19 cellular contexts compared by ENCODE assay signal in the genomic region with DNA sequence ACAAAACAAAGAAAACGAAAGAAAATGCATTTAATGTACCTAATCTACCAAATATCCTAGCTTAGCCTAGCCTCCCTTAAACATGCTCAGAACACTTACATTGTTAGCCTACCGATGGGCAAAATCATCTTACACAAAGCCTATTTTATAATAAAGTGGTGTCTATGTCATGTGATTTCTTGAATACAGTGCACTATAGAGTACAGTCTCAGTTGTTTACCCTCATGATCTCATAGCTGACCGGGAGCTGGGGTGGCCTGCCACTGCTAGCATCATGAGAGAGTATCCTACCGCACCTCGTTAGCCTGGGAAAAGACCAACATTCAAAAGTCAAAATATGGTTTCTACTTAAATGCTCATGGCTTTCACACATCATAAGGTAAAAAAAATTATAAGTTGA. TPM values are rescaled to one million over a fixed set of nuclear protein-coding genes. Genes with fewer than 3 reads are reported as not detected.
DNase-seq lines count a peak whose midpoint lies in the region; ATAC-seq, FAIRE-seq and TF ChIP-seq lines count a peak whose summit lies in the region.
"Had no signal": no experiment of that assay in that cellular context is flagged by ENCODE, and none has a peak within 500 bp of the region (broad histone marks: within the 10 kb centered on the region; RNA-seq: fewer than 3 reads in every experiment).

No MANE protein-coding gene starts in this region.

- no peak overlapping the region for H3K56ac ChIP-seq in H1 (replicated peaks; ENCODE audit: insufficient read length, low read depth, low read length)

- H4K91ac ChIP-seq in H1 (replicated peaks; ENCODE audit: insufficient read length, low read length), result peak overlapping the region; percentile 54

- no peak overlapping the region for H2BK15ac ChIP-seq in H1 (ENCODE audit: low read length)

- in situ Hi-C loops in GM13977 (cut with MboI; ENCODE audit: low pct_unique_long_range_greater_than_20kb, low sequenced_read_pairs, unreplicated experiment), result no loop called here

- no peak for FAIRE-seq in H1 (lab: Jason Lieb, UNC)
- FAIRE-seq: A204.1, GM12891, GM18507 had no signal

- no peak overlapping the region for H3K4me3 ChIP-seq in Karpas-422 (ENCODE audit: low read length)
- no peak overlapping the region for H3K4me3 ChIP-seq in H1 (ENCODE audit: extremely low read depth in 1 of 4, insufficient read depth in 2 of 4, low read depth in 3 of 4, low read length in 4 of 4)
- H3K4me3 ChIP-seq in colonic mucosa, result no peak overlapping the region
- H3K4me3 ChIP-seq: HAP-1 had no signal

- no peaks in the 10 kb centered on the region for H4K20me1 ChIP-seq in Karpas-422 (ENCODE audit: insufficient read depth, low read depth, low read length)
- H4K20me1 ChIP-seq in H1 (replicated peaks in 1 of 2; ENCODE audit: control insufficient read depth in 1 of 2, insufficient read depth in 2 of 2, low read length in 2 of 2), result no peaks in the 10 kb centered on the region

- no peak overlapping the region for H3K4me2 ChIP-seq in Karpas-422 (ENCODE audit: low read depth, low read length, poor library complexity, severe bottlenecking)
- H3K4me2 ChIP-seq in H1 (ENCODE audit: insufficient read depth in 1 of 2, low read depth in 2 of 2, low read length in 2 of 2), result no peak overlapping the region

- H3K27me3 Mint-ChIP-seq in naive B cell, result no peaks in the 10 kb centered on the region

- no peak for TF ChIP-seq RAD21 in H1 (IDR thresholded peaks at IDR 0.05 in 1 of 2, conservative IDR thresholded peaks at IDR 0.05 in 1 of 2; ENCODE audit: low read depth in 2 of 2, low read length in 2 of 2)

- no peak for TF ChIP-seq POLR2A in H1 (IDR thresholded peaks at IDR 0.05; ENCODE audit: control extremely low read depth in 1 of 2, low read depth in 2 of 2, low read length in 2 of 2)

- no peaks in the 10 kb centered on the region for H3K79me1 ChIP-seq in H1 (ENCODE audit: low read depth, low read length)

- H3K9ac ChIP-seq in Karpas-422 (ENCODE audit: low read length) (no peak overlapping the region), H1 (replicated peaks in 1 of 4; ENCODE audit: extremely low read depth in 1 of 4, low read depth in 3 of 4, low read length in 3 of 4) (no peak overlapping the region), colonic mucosa (ENCODE audit: low read depth in 2 of 2, low read length in 2 of 2) (no peak overlapping the region)

- H2BK120ac ChIP-seq in H1 (replicated peaks; ENCODE audit: low read depth, low read length), result no peak overlapping the region

- POLR2A ChIA-PET in H1 (lab: Charles Lee; ENCODE audit: partially characterized antibody), result interaction anchor here (1.6 kb wide), 1 partner anchor 18 kb away, joined by 5 read pairs; no protein-coding TSS in a partner anchor

- H3K9me3 ChIP-seq in Karpas-422 (ENCODE audit: low read length) (no peaks in the 10 kb centered on the region), H1 (ENCODE audit: insufficient read depth in 2 of 2, low read depth in 1 of 2, low read length in 1 of 2) (no peaks in the 10 kb centered on the region), colonic mucosa (no peaks in the 10 kb centered on the region)
- H3K9me3 ChIP-seq: HAP-1 had no signal

- no peak overlapping the region for H2BK20ac ChIP-seq in H1 (ENCODE audit: low read length)

- no peak overlapping the region for H4K5ac ChIP-seq in H1 (ENCODE audit: insufficient read length, low read depth, low read length)

- TF ChIP-seq EP300 in H1 (IDR thresholded peaks at IDR 0.05; ENCODE audit: borderline replicate concordance in 1 of 2, low read depth in 2 of 2, low read length in 2 of 2), result no peak

- no peaks in the 10 kb centered on the region for H3K9me3 Mint-ChIP-seq in naive B cell

- H3K36me3 ChIP-seq in Karpas-422 (ENCODE audit: insufficient read depth, low read length) (peaks cover 10% of the 10 kb centered on the region; the same call in 1 of the 2 replicates), H1 (ENCODE audit: control insufficient read depth in 2 of 4, insufficient read depth in 4 of 4, low read length in 3 of 4) (no peaks in the 10 kb centered on the region), colonic mucosa (no peaks in the 10 kb centered on the region)
- H3K36me3 ChIP-seq: HAP-1 had no signal

- peak overlapping the region; percentile 23 for H3K4ac ChIP-seq in H1 (replicated peaks; ENCODE audit: insufficient read length, low read depth, low read length)

- H4K8ac ChIP-seq in H1 (ENCODE audit: extremely low read depth, insufficient read depth, low read length), result no peak overlapping the region

- TF ChIP-seq CTCF in H1 (IDR thresholded peaks at IDR 0.05; ENCODE audit: control extremely low read depth in 1 of 3, insufficient read depth in 1 of 3, low read depth in 1 of 3, low read length in 3 of 3) (no peak), colonic mucosa (IDR thresholded peaks at IDR 0.05) (no peak), GM13977 (IDR thresholded peaks at IDR 0.05; ENCODE audit: extremely low read depth, insufficient read depth, missing control alignments) (no peak)

- ATAC-seq in naive B cell (ENCODE audit: low read depth in 2 of 2), result no peak
- ATAC-seq in GM21526 (IDR thresholded peaks at IDR 0.05; ENCODE audit: low FRiP score, unreplicated experiment), result no peak
- no peak for ATAC-seq in GM19397 (IDR thresholded peaks at IDR 0.05; ENCODE audit: unreplicated experiment)

- no peak overlapping the region for H3K23ac ChIP-seq in H1 (ENCODE audit: insufficient read length)

- CTCF ChIA-PET in H1 (lab: Charles Lee; ENCODE audit: partially characterized antibody), result interaction anchor here (1.1 kb wide), 1 partner anchor 59 kb away, joined by 5 read pairs; no protein-coding TSS in a partner anchor

- peaks cover 0 to 12% of the 10 kb centered on the region in 2 donors for H3K36me3 Mint-ChIP-seq in naive B cell

- H3K14ac ChIP-seq in H1 (ENCODE audit: insufficient read length), result no peak overlapping the region

- no peak overlapping the region for H3K18ac ChIP-seq in H1 (ENCODE audit: extremely low read depth, low read length)

- H3K27ac Mint-ChIP-seq in naive B cell, result peak overlapping the region; percentile 54 to 88 (median 71)
- H3K27ac Mint-ChIP-seq: CD4-positive, alpha-beta memory T cell had no signal

- H3K4me1 ChIP-seq in Karpas-422 (ENCODE audit: low read length), result peaks cover 82% of the 10 kb centered on the region
- peaks cover 0 to 4% (median under 1%) of the 10 kb centered on the region in 4 experiments; a peak in 2 of 7 replicates for H3K4me1 ChIP-seq in H1 (replicated peaks in 1 of 4; ENCODE audit: control insufficient read depth in 3 of 4, insufficient read depth in 4 of 4, low read length in 3 of 4)
- H3K4me1 ChIP-seq in colonic mucosa, result no peaks in the 10 kb centered on the region

- no peak overlapping the region for H2BK12ac ChIP-seq in H1 (ENCODE audit: low read depth, low read length)

- H3K4me3 Mint-ChIP-seq in naive B cell, result peak overlapping the region in 3 of 8 donors; percentile 11 to 39 (median 25)
- H3K4me3 Mint-ChIP-seq: CD4-positive, alpha-beta memory T cell had no signal

- no peaks in the 10 kb centered on the region for H3K9me2 ChIP-seq in Karpas-422 (replicated peaks; ENCODE audit: insufficient read depth, low read length)

- H3K27me3 ChIP-seq in Karpas-422 (ENCODE audit: low read length) (no peaks in the 10 kb centered on the region), H1 (replicated peaks in 1 of 4; ENCODE audit: control insufficient read depth in 3 of 4, extremely low read depth in 1 of 4, insufficient read depth in 3 of 4, low read length in 3 of 4) (no peaks in the 10 kb centered on the region), colonic mucosa (no peaks in the 10 kb centered on the region)

- H3K79me2 ChIP-seq in Karpas-422 (ENCODE audit: low read length) (peaks cover 69% of the 10 kb centered on the region), H1 (ENCODE audit: control insufficient read depth in 1 of 2, insufficient read depth in 2 of 2, low read length in 2 of 2) (no peaks in the 10 kb centered on the region)

- H2BK5ac ChIP-seq in H1 (ENCODE audit: low read depth, low read length), result no peak overlapping the region

- H3K27ac ChIP-seq in Karpas-422 (ENCODE audit: low read length), result peak overlapping the region; percentile 24; the same call in 1 of the 2 replicates
- no peak overlapping the region for H3K27ac ChIP-seq in H1 (ENCODE audit: low read depth, low read length)
- no peak overlapping the region for H3K27ac ChIP-seq in colonic mucosa
- H3K27ac ChIP-seq: C4-2B had no signal

- no peak overlapping the region for H2AK5ac ChIP-seq in H1 (ENCODE audit: low read depth, low read length)

- H3K4me1 Mint-ChIP-seq in naive B cell, result peaks cover 64 to 92% (median 83%) of the 10 kb centered on the region in 3 donors

- DNase-seq in Karpas-422 (no peak), H1 (ENCODE audit: low read depth in 1 of 2, low spot score in 2 of 2) (no peak), naive B cell (no peak), colonic mucosa (no peak), GM13977 (ENCODE audit: low spot score) (no peak)
- DNase-seq: ACHN; Calu3; CD4-positive, alpha-beta memory T cell; DMS53; DND-41; EL; KG1 had no signal

- peaks cover 2% of the 10 kb centered on the region; the same call in 1 of the 2 replicates for H3K23me2 ChIP-seq in H1 (ENCODE audit: low read depth, low read length)

- WGBS in H1 (ENCODE audit: extremely low coverage in 1 of 2, insufficient coverage in 1 of 2, insufficient read length in 1 of 2, insufficient replicate concordance in 2 of 2, low coverage in 1 of 2, low lambda C conversion rate in 2 of 2, missing lambda C conversion rate in 1 of 2), 2 experiments, result 96% methylated on average over 4 of the region's 5 CpGs; no CpG with 5 or more reads in 1 of the 2 experiments

- intact Hi-C loops in colonic mucosa (cut with DNase I), result no loop called here

- no peak overlapping the region for H2AFZ ChIP-seq in Karpas-422 (ENCODE audit: low read length)
- no peak overlapping the region for H2AFZ ChIP-seq in H1 (ENCODE audit: low read length)

TF ChIP-seq in H1, 55 proteins besides CTCF, POLR2A, EP300 and RAD21 (continues in another document):
- TF ChIP-seq, protein P1, sequence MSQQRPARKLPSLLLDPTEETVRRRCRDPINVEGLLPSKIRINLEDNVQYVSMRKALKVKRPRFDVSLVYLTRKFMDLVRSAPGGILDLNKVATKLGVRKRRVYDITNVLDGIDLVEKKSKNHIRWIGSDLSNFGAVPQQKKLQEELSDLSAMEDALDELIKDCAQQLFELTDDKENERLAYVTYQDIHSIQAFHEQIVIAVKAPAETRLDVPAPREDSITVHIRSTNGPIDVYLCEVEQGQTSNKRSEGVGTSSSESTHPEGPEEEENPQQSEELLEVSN (IDR thresholded peaks at IDR 0.05), result no peak

RNA-seq across cellular contexts. Expression of a gene that starts 16.6 kb away (rescaled TPM):
- 15.1 and 21.3 TPM in 2 replicates for total RNA-seq in Karpas-422 (2014; rRNA removed; shearing (Covaris generic); ENCODE audit: low replicate concordance)
- 52.5 and 54.3 TPM in 2 replicates for total RNA-seq in H1 (2021; fragmentation: NEBNext Ultra II Directional; extraction: Animal tissue kit (Norgen Biotek cat#: 25700))
- polyA plus RNA-seq in H1 (2011; rRNA removed) (14.4 and 19.3 TPM in 2 replicates), naive B cell (ENCODE audit: low read depth in 6 of 6) (1 to 10 TPM; 3.7 to 8.9 (median 5.9) TPM)
- 23.1 TPM for polyA plus RNA-seq in H1 (2011; cell fraction: cytosol; rRNA removed)
- polyA plus RNA-seq in H1 (2011; cell fraction: nucleus; rRNA removed), result 17.0 TPM
- 24.0 to 35.0 TPM (median 27.9 TPM) in 4 replicates for polyA plus RNA-seq in H1 (2012, experiment 1 of 2)
- 3.7 TPM for polyA plus RNA-seq in H1 (2012, experiment 2 of 2)
- polyA plus RNA-seq in H1 (2013, experiment 1 of 2), result 38.9 TPM
- 43.7 TPM for polyA plus RNA-seq in H1 (2013, experiment 2 of 2)
- polyA minus RNA-seq in H1 (2011; rRNA and poly(A)+ RNA removed), result 77.9 and 94.2 TPM in 2 replicates
- 36.0 TPM for polyA minus RNA-seq in H1 (2011; cell fraction: cytosol; rRNA and poly(A)+ RNA removed)
- polyA minus RNA-seq in H1 (2011; cell fraction: nucleus; rRNA and poly(A)+ RNA removed), result 104 TPM
- total RNA-seq in colonic mucosa, result 1 to 10 TPM; 9.8 to 9.9 TPM
